Comparison of ENCODE assay signal across 8 cellular contexts in genomic region chr11:125063429-125064043, GRCh38. TPM values are rescaled to one million over a fixed set of nuclear protein-coding genes. Genes with fewer than 3 reads are reported as not detected.
DNase-seq lines count a peak whose midpoint lies in the region; ATAC-seq and TF ChIP-seq lines count a peak whose summit lies in the region.

No MANE protein-coding gene starts in this region.

- H3K36me3 Mint-ChIP-seq in activated T-cell treated with anti-CD3 and anti-CD28 coated beads, Interleukin-2, amount 50 U/mL, for 24 hours (ENCODE audit: low read depth): no peaks in the 10 kb centered on the region

- H3K4me1 Mint-ChIP-seq in activated T-cell treated with anti-CD3 and anti-CD28 coated beads, Interleukin-2, amount 50 U/mL, for 24 hours (ENCODE audit: low read depth): peaks cover 15% of the 10 kb centered on the region

- H3K4me1 ChIP-seq in right atrium auricular region (peaks cover 0 to 17% of the 10 kb centered on the region in 2 donors), sigmoid colon (peaks cover 0 to 12% (median 8%) of the 10 kb centered on the region in 4 donors), Karpas-422 (ENCODE audit: low read length) (no peaks in the 10 kb centered on the region)

- no peaks in the 10 kb centered on the region for H3K9me3 Mint-ChIP-seq in activated T-cell treated with anti-CD3 and anti-CD28 coated beads, Interleukin-2, amount 50 U/mL, for 24 hours

- H3K27me3 ChIP-seq in right atrium auricular region (no peaks in the 10 kb centered on the region), sigmoid colon (peaks cover 0 to 4% (median 0%) of the 10 kb centered on the region in 3 donors), Karpas-422 (ENCODE audit: low read length) (no peaks in the 10 kb centered on the region)

- TF ChIP-seq CTCF in right atrium auricular region (IDR thresholded peaks at IDR 0.05) (no peak), sigmoid colon (IDR thresholded peaks at IDR 0.05) (no peak)

- H3K4me3 ChIP-seq in right atrium auricular region (peak overlapping the region; percentile 43 to 63), sigmoid colon (peak overlapping the region; percentile 51 to 66 (median 64)), Karpas-422 (ENCODE audit: low read length) (no peak overlapping the region)

- intact Hi-C loops in sigmoid colon (cut with DNase I): no loop called here

- no peaks in the 10 kb centered on the region for H3K79me2 ChIP-seq in Karpas-422 (ENCODE audit: low read length)

- H3K9me3 ChIP-seq in right atrium auricular region (no peaks in the 10 kb centered on the region), sigmoid colon (no peaks in the 10 kb centered on the region), Karpas-422 (ENCODE audit: low read length) (no peaks in the 10 kb centered on the region)

- peak; percentile 22 for ATAC-seq in HG02943 (IDR thresholded peaks at IDR 0.05; ENCODE audit: low read depth, unreplicated experiment)

- no peak for DNase-seq in activated T-cell treated with anti-CD3 and anti-CD28 coated beads, Interleukin-2, amount 50 U/mL, for 24 hours
- DNase-seq in activated T-cell treated with anti-CD3 and anti-CD28 coated beads for 4 hours: no peak
- peak; percentile 58 for DNase-seq in activated CD8-positive, alpha-beta memory T cell treated with anti-CD3 and anti-CD28 coated beads, Interleukin-2, amount 50 U/mL, for 48 hours
- no peak for DNase-seq in right atrium auricular region (ENCODE audit: low spot score)
- peak; percentile 59 for DNase-seq in sigmoid colon
- no peak for DNase-seq in H4 (ENCODE audit: low spot score)
- no peak for DNase-seq in Karpas-422

- H3K9ac ChIP-seq in Karpas-422 (ENCODE audit: low read length): no peak overlapping the region

- H3K36me3 ChIP-seq in right atrium auricular region (no peaks in the 10 kb centered on the region), sigmoid colon (no peaks in the 10 kb centered on the region), Karpas-422 (ENCODE audit: insufficient read depth, low read length) (no peaks in the 10 kb centered on the region)

- H3K9me2 ChIP-seq in Karpas-422 (replicated peaks; ENCODE audit: insufficient read depth, low read length): no peaks in the 10 kb centered on the region

- H2AFZ ChIP-seq in Karpas-422 (ENCODE audit: low read length): no peak overlapping the region

- H3K4me2 ChIP-seq in Karpas-422 (ENCODE audit: low read depth, low read length, poor library complexity, severe bottlenecking): no peak overlapping the region

- H4K20me1 ChIP-seq in Karpas-422 (ENCODE audit: insufficient read depth, low read depth, low read length): no peaks in the 10 kb centered on the region

- no peak for TF ChIP-seq POLR2A in sigmoid colon (IDR thresholded peaks at IDR 0.05)

- no peak overlapping the region for H3K27ac Mint-ChIP-seq in activated T-cell treated with anti-CD3 and anti-CD28 coated beads, Interleukin-2, amount 50 U/mL, for 24 hours

- H3K27me3 Mint-ChIP-seq in activated T-cell treated with anti-CD3 and anti-CD28 coated beads, Interleukin-2, amount 50 U/mL, for 24 hours: peaks cover 54% of the 10 kb centered on the region

- TF ChIP-seq EP300 in sigmoid colon (IDR thresholded peaks at IDR 0.05): no peak

- WGBS in sigmoid colon, 2 donors: 6 to 7% methylated on average over 38 of the region's 38 CpGs

- peak overlapping the region; percentile 13 to 72 for H3K27ac ChIP-seq in right atrium auricular region
- peak overlapping the region; percentile 51 to 73 (median 68) for H3K27ac ChIP-seq in sigmoid colon
- no peak overlapping the region for H3K27ac ChIP-seq in Karpas-422 (ENCODE audit: low read length)

- peak overlapping the region; percentile 39 for H3K4me3 Mint-ChIP-seq in activated T-cell treated with anti-CD3 and anti-CD28 coated beads, Interleukin-2, amount 50 U/mL, for 24 hours

RNA-seq across cellular contexts. Expression of gene SLC37A2, which starts 0.4 kb away (rescaled TPM):
- total RNA-seq in right atrium auricular region (1 to 10 TPM; 2.0 to 4.2 TPM), sigmoid colon (10 to 100 TPM in 1 of 4 donors, 1 to 10 TPM in 3; 3.4 to 10.3 (median 6.6) TPM)
- 10 to 100 TPM in 1 of 3 donors, 1 to 10 TPM in 2; 1.2 to 14.1 (median 3.5) TPM for polyA plus RNA-seq in sigmoid colon
- total RNA-seq in H4 (2014; rRNA removed; shearing (Covaris generic)): 0.80 and 0.95 TPM in 2 replicates
- total RNA-seq in Karpas-422 (2014; rRNA removed; shearing (Covaris generic); ENCODE audit: low replicate concordance): 0.22 and 0.41 TPM in 2 replicates

RNA-seq across cellular contexts. Expression of gene TMEM218, which starts 47.9 kb away (rescaled TPM):
- total RNA-seq in right atrium auricular region: 10 to 100 TPM in 1 of 2 donors, 1 to 10 TPM in 1; 8.3 to 15.3 TPM
- total RNA-seq in sigmoid colon: 10 to 100 TPM; 14.0 to 34.6 (median 26.0) TPM
- 10 to 100 TPM; 12.0 to 23.3 (median 15.6) TPM for polyA plus RNA-seq in sigmoid colon
- total RNA-seq in H4 (2014; rRNA removed; shearing (Covaris generic)): 34.3 and 38.1 TPM in 2 replicates
- 23.2 and 46.9 TPM in 2 replicates for total RNA-seq in Karpas-422 (2014; rRNA removed; shearing (Covaris generic); ENCODE audit: low replicate concordance)

Comparison
In these comparisons a context has a peak if more than half of its experiments do, and no peak if none do; other contexts are left out.
1. DNase-seq: peak in activated CD8-positive, alpha-beta memory T cell treated with anti-CD3 and anti-CD28 coated beads, Interleukin-2, amount 50 U/mL, for 48 hours (single experiment) and sigmoid colon (single experiment); none in activated T-cell treated with anti-CD3 and anti-CD28 coated beads, Interleukin-2, amount 50 U/mL, for 24 hours (single experiment), activated T-cell treated with anti-CD3 and anti-CD28 coated beads for 4 hours (single experiment), right atrium auricular region (single experiment), H4 (single experiment) and Karpas-422 (single experiment).